In the genomic region with DNA sequence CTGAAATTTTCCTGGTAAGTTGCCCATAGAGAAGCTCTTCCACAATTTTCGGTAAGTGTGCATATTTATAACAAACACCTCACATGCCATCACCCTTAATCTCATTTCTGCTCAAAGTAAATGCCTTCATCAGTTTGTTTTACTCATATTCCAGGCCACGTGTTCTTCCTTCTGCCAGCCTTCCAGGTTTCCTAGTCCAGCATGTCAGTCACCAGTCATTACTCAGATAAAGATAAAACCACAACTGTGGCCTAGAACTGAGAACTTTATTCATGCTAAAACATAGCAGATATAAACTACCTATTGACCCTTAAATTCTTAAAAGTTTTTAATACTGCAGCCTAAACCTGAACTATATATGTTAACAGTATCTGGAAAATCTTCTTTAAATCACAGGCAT, we compare ENCODE assay signal across 20 cellular contexts.
DNase-seq lines count a peak whose midpoint lies in the region; ATAC-seq, FAIRE-seq and TF ChIP-seq lines count a peak whose summit lies in the region.
"Had no signal": no experiment of that assay in that cellular context is flagged by ENCODE, and none has a peak within 500 bp of the region (broad histone marks: within the 10 kb centered on the region; RNA-seq: fewer than 3 reads in every experiment).

No MANE protein-coding gene starts in this region.

- no peaks in the 10 kb centered on the region for H3K9me3 ChIP-seq in pancreas
- H3K9me3 ChIP-seq: esophagus muscularis mucosa, SJCRH30 had no signal

- FAIRE-seq in pancreas (lab: Jason Lieb, UNC) (no peak), GM12892 (lab: Jason Lieb, UNC) (no peak)
- FAIRE-seq: A204.1 had no signal

- no peak overlapping the region for H3K4me3 ChIP-seq in choroid plexus epithelial cell (ENCODE audit: low read depth, low read length)
- no peak overlapping the region for H3K4me3 ChIP-seq in pancreas
- H3K4me3 ChIP-seq: esophagus muscularis mucosa, SJCRH30 had no signal

- H3K27ac ChIP-seq in pancreas, result no peak overlapping the region
- H3K27ac ChIP-seq: esophagus muscularis mucosa, SJCRH30 had no signal

- ATAC-seq in pancreas (peak; percentile 87 to 97 (median 94)), HG02973 (IDR thresholded peaks at IDR 0.05; ENCODE audit: unreplicated experiment) (no peak)
- ATAC-seq: naive thymus-derived CD8-positive, alpha-beta T cell had no signal

- no peak for TF ChIP-seq POLR2A in GM12892 (IDR thresholded peaks at IDR 0.05; ENCODE audit: low read depth, low read length)

- peaks cover 8 to 11% (median 10%) of the 10 kb centered on the region in 3 donors for H3K4me1 ChIP-seq in pancreas
- H3K4me1 ChIP-seq: esophagus muscularis mucosa, SJCRH30 had no signal

- DNase-seq in NCI-H2171 treated with DMSO at 0.1 percent for 48 hours (lab: John Stamatoyannopoulos, UW) (peak; percentile 20), NCI-H2171 (lab: John Stamatoyannopoulos, UW) (no peak), NCI-H524 treated with DMSO at 0.1 percent for 48 hours (lab: John Stamatoyannopoulos, UW) (peak; percentile 26), choroid plexus epithelial cell (ENCODE audit: low read depth) (peak; percentile 42), pancreas (peak in 2 of 6 donors; percentile 28 to 34), GM19240 (ENCODE audit: insufficient read length, low spot score) (no peak), GM12892 (ENCODE audit: insufficient read length) (no peak)
- DNase-seq: activated CD4-positive, alpha-beta memory T cell treated with anti-CD3 and anti-CD28 coated beads for 36 hours; amniotic stem cell; CD4-positive, alpha-beta memory T cell; dermis blood vessel endothelial cell; GF-D8; MM.1S; naive thymus-derived CD8-positive, alpha-beta T cell; NCI-H2107; SJCRH30; T1000 had no signal

- H3K36me3 ChIP-seq in pancreas, result peaks cover 0 to 17% (median 0%) of the 10 kb centered on the region in 3 donors
- H3K36me3 ChIP-seq: SJCRH30 had no signal

- WGBS in pancreas, 2 donors, result 18 to 22% methylated on average over 2 of the region's 2 CpGs

- H3K27me3 ChIP-seq in pancreas, result no peaks in the 10 kb centered on the region
- H3K27me3 ChIP-seq: esophagus muscularis mucosa, SJCRH30 had no signal

- intact Hi-C loops in pancreas (cut with DNase I), result no loop called here

- TF ChIP-seq CTCF in choroid plexus epithelial cell (conservative IDR thresholded peaks at IDR 0.05; ENCODE audit: low read depth, low read length) (no peak), pancreas (IDR thresholded peaks at IDR 0.05) (no peak)

Comparison
In these comparisons a context has a peak if more than half of its experiments do, and no peak if none do; other contexts are left out.
1. DNase-seq: peak in NCI-H2171 treated with DMSO at 0.1 percent for 48 hours (single experiment), NCI-H524 treated with DMSO at 0.1 percent for 48 hours (single experiment) and choroid plexus epithelial cell (single experiment); none in NCI-H2171 (single experiment), GM19240 (single experiment) and GM12892 (single experiment).